Comparison of ENCODE assay signal across 1 cellular context in genomic region chr2:33859191-33859590, GRCh38.
TF ChIP-seq lines count a peak whose summit lies in the region.

No MANE protein-coding gene starts in this region.

TF ChIP-seq in WTC11, 78 proteins besides CTCF, POLR2A, EP300 and RAD21 (continued from another document):
- TF ChIP-seq ATF6 (CRISPR knock-in tag; IDR thresholded peaks at IDR 0.05) (no peak), ZNF425 (CRISPR knock-in tag; conservative IDR thresholded peaks at IDR 0.05) (no peak), ATF1 (CRISPR knock-in tag; IDR thresholded peaks at IDR 0.05) (no peak), GRHL2 (CRISPR knock-in tag; IDR thresholded peaks at IDR 0.05; ENCODE audit: insufficient replicate concordance, severe bottlenecking) (no peak), E2F1 (CRISPR knock-in tag; IDR thresholded peaks at IDR 0.05) (no peak), RELA (CRISPR knock-in tag; IDR thresholded peaks at IDR 0.05; ENCODE audit: borderline replicate concordance) (no peak), ZNF281 (CRISPR knock-in tag; IDR thresholded peaks at IDR 0.05) (no peak), MAX (CRISPR knock-in tag; IDR thresholded peaks at IDR 0.05) (no peak), AR (CRISPR knock-in tag; IDR thresholded peaks at IDR 0.05) (no peak), MYBL2 (CRISPR knock-in tag; IDR thresholded peaks at IDR 0.05) (no peak)
